ENCODE assay signal across 1 cellular context in the genomic region with DNA sequence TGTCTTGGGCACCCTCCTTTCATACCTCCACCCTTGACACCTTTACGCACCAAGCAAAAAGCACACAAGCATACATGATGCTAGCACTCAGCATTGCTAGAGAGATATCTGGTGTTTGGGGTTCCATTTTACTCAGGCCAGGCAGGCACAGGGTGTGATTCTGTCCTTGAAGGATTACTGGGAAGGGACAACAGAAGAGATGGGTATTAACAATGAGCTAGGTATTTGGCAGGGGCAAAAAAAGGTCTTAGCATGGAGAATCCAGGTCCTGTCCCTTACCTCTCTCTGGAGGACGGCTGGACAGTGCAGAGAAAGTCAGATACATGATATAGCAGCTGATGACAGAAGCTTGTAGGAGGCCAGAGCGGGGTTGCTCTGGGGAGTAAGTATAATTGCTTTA.
TF ChIP-seq lines count a peak whose summit lies in the region.

No MANE protein-coding gene starts in this region.

TF ChIP-seq in GM23338, 12 proteins besides CTCF, POLR2A, EP300 and RAD21:
- TF ChIP-seq ZNF114 (CRISPR knock-in tag; IDR thresholded peaks at IDR 0.05) = no peak
- no peak for TF ChIP-seq STAT1 (IDR thresholded peaks at IDR 0.05; ENCODE audit: unreplicated experiment)
- no peak for TF ChIP-seq JUNB (IDR thresholded peaks at IDR 0.05; ENCODE audit: unreplicated experiment)
- no peak for TF ChIP-seq ZNF331 (CRISPR knock-in tag; IDR thresholded peaks at IDR 0.05; ENCODE audit: low read depth)
- no peak for TF ChIP-seq EZH2phosphoT487 (IDR thresholded peaks at IDR 0.05; ENCODE audit: unreplicated experiment)
- TF ChIP-seq POLR2AphosphoS5 (IDR thresholded peaks at IDR 0.05; ENCODE audit: low read depth) = no peak
- TF ChIP-seq, protein P1, sequence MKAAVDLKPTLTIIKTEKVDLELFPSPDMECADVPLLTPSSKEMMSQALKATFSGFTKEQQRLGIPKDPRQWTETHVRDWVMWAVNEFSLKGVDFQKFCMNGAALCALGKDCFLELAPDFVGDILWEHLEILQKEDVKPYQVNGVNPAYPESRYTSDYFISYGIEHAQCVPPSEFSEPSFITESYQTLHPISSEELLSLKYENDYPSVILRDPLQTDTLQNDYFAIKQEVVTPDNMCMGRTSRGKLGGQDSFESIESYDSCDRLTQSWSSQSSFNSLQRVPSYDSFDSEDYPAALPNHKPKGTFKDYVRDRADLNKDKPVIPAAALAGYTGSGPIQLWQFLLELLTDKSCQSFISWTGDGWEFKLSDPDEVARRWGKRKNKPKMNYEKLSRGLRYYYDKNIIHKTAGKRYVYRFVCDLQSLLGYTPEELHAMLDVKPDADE (IDR thresholded peaks at IDR 0.05) = no peak
- TF ChIP-seq EZH2 (IDR thresholded peaks at IDR 0.05; ENCODE audit: low read depth, unreplicated experiment) = no peak
